8 cellular contexts compared by ENCODE assay signal in genomic region chr11:118928108-118928869, GRCh38. TPM values are rescaled to one million over a fixed set of nuclear protein-coding genes. Genes with fewer than 3 reads are reported as not detected.
DNase-seq lines count a peak whose midpoint lies in the region; ATAC-seq and TF ChIP-seq lines count a peak whose summit lies in the region.

No MANE protein-coding gene starts in this region.

- DNase-seq in AG09319 (ENCODE audit: extremely low read depth, low read depth) (peak; percentile 86), GM19238 (ENCODE audit: insufficient read length, low spot score) (peak; percentile 82), NCI-H510A (lab: John Stamatoyannopoulos, UW) (peak; percentile 73), cerebellum (ENCODE audit: low spot score) (peak; percentile 94), kidney glomerular epithelial cell (lab: John Stamatoyannopoulos, UW) (peak; percentile 90)
- peak; percentile 89 for DNase-seq in activated CD4-positive, alpha-beta T cell treated with anti-CD3 and anti-CD28 coated beads for 1 hour
- peak in 3 of 4 experiments; percentile 87 to 96 (median 90) for DNase-seq in stimulated activated CD4-positive, alpha-beta T cell treated with anti-CD3 and anti-CD28 coated beads, Interleukin-1b, Interleukin-23, amount 100 ng/mL, for 24 hours (ENCODE audit: low read depth in 4 of 4, low spot score in 1 of 4)

- peak; percentile 48 for ATAC-seq in HG03439 (IDR thresholded peaks at IDR 0.05; ENCODE audit: unreplicated experiment)

- peak; percentile 92 for TF ChIP-seq CTCF in AG09319 (IDR thresholded peaks at IDR 0.05; ENCODE audit: low read depth, low read length)

RNA-seq across cellular contexts. Expression of gene BCL9L, which starts 2.6 kb away (rescaled TPM):
- total RNA-seq in cerebellum: 7.9 TPM

RNA-seq across cellular contexts. Expression of gene UPK2, which starts 27.8 kb away (rescaled TPM):
- total RNA-seq in cerebellum: not detected

RNA-seq across cellular contexts. Expression of gene FOXR1, which starts 43.3 kb away (rescaled TPM):
- total RNA-seq in cerebellum: not detected

RNA-seq across cellular contexts. Expression of gene CXCR5, which starts 44.6 kb away (rescaled TPM):
- not detected for total RNA-seq in cerebellum

Comparison
In these comparisons a context has a peak if more than half of its experiments do, and no peak if none do; other contexts are left out.
1. Peak in every context shown above with its lines: DNase-seq and ATAC-seq.